Comparison of ENCODE assay signal across 1 cellular context in the genomic region with DNA sequence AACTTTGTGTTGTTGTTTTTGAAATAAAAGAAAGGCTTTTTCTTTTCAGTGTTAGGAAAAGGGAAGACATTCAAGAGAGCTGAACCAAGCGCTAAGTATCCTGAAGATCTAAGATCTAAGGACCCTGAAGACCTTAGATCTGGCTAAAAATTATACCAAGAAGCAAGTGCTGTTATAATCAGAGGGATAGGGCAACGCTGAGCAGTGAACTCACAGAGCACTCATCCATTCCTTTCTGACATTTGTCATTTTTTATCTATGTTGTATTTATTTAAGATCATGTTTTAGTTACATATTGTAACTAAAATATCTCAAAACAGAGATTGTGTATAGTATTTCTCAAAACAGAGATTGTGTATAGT.
TF ChIP-seq lines count a peak whose summit lies in the region.

No MANE protein-coding gene starts in this region.

TF ChIP-seq in IMR-90, 13 proteins besides CTCF, POLR2A, EP300 and RAD21:
- TF ChIP-seq RFX5 (IDR thresholded peaks at IDR 0.05; ENCODE audit: low read depth, low read length) (no peak), BHLHE40 (IDR thresholded peaks at IDR 0.05; ENCODE audit: low read depth, low read length) (no peak), CHD1 (IDR thresholded peaks at IDR 0.05; ENCODE audit: low read depth, low read length) (no peak), MAFK (IDR thresholded peaks at IDR 0.05; ENCODE audit: low read depth, low read length) (no peak), SMC3 (IDR thresholded peaks at IDR 0.05; ENCODE audit: low read depth, low read length) (no peak), CEBPB (IDR thresholded peaks at IDR 0.05; ENCODE audit: low read depth, low read length) (no peak), RCOR1 (IDR thresholded peaks at IDR 0.05; ENCODE audit: insufficient replicate concordance, low read length) (no peak), ELK1 (IDR thresholded peaks at IDR 0.05; ENCODE audit: borderline replicate concordance, low read depth, low read length) (no peak), USF2 (IDR thresholded peaks at IDR 0.05; ENCODE audit: low read depth, low read length) (no peak), MAZ (IDR thresholded peaks at IDR 0.05; ENCODE audit: borderline replicate concordance, low read depth, low read length) (no peak), NFE2L2 (IDR thresholded peaks at IDR 0.05; ENCODE audit: low read depth, low read length) (no peak), MXI1 (IDR thresholded peaks at IDR 0.05; ENCODE audit: borderline replicate concordance, low read depth, low read length) (no peak), FOS (IDR thresholded peaks at IDR 0.05; ENCODE audit: low read depth, low read length) (no peak)
